11 cellular contexts compared by ENCODE assay signal in the genomic region with DNA sequence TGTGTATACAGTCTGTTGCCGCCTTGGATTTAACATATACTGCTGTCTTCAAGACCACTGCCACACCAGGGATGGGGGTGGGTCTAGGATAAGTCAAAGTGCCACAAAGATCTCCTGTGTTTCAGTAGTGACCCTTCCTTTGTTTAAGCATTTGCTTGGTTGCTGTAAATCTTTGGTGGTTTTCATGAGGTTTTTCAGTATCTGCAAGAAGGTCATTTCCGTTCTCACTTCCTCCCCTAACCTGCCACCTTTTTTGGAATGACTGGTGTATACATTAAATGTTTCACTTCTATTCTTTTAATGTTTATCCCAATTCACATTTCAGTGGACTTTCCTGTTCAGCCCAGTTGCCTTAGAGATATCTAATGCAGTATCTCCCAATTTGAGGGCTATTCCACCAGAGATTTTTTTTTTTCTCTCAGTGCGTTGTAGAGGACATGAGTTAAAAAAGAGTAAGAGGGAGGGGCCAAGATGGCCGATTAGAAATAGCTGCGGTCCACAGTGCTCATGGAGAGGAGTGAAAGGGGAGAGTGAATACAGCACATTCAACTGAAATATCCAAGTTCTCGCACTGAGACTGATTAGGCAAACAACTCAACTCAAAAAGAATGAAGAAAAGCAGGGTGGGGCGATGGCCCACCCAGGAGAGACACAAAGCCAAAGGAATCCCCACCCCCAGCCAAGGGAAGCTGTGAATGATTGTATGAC. TPM values are rescaled to one million over a fixed set of nuclear protein-coding genes. Genes with fewer than 3 reads are reported as not detected.
DNase-seq lines count a peak whose midpoint lies in the region; ATAC-seq lines count a peak whose summit lies in the region.
"Had no signal": no experiment of that assay in that cellular context is flagged by ENCODE, and none has a peak within 500 bp of the region (broad histone marks: within the 10 kb centered on the region; RNA-seq: fewer than 3 reads in every experiment).

No MANE protein-coding gene starts in this region.

- peak; percentile 80 for ATAC-seq in activated CD8-positive, alpha-beta memory T cell treated with anti-CD3 and anti-CD28 coated beads, Interleukin-2, amount 10 ng/mL, durations not matched to agents 7 days and 5 days
- peak; percentile 91 for ATAC-seq in GM21737 (IDR thresholded peaks at IDR 0.05; ENCODE audit: unreplicated experiment)
- ATAC-seq in HG03442 (IDR thresholded peaks at IDR 0.05; ENCODE audit: unreplicated experiment) = peak; percentile 70
- ATAC-seq in stimulated activated effector memory CD8-positive, alpha-beta T cell treated with anti-CD3 and anti-CD28 coated beads, Interleukin-12 subunit alpha, Interleukin-12 subunit beta, amount 100 ng/mL, for 72 hours = peak; percentile 78
- ATAC-seq: left colon, psoas muscle had no signal

- peaks cover 4% of the 10 kb centered on the region for H3K9me3 Mint-ChIP-seq in activated CD8-positive, alpha-beta memory T cell treated with anti-CD3 and anti-CD28 coated beads, Interleukin-2, amount 10 ng/mL, durations not matched to agents 7 days and 5 days (ENCODE audit: low read depth)
- H3K9me3 Mint-ChIP-seq in stimulated activated effector memory CD8-positive, alpha-beta T cell treated with anti-CD3 and anti-CD28 coated beads, Interleukin-12 subunit alpha, Interleukin-12 subunit beta, amount 100 ng/mL, for 72 hours = no peaks in the 10 kb centered on the region

- H3K27ac Mint-ChIP-seq in activated CD8-positive, alpha-beta memory T cell treated with anti-CD3 and anti-CD28 coated beads, Interleukin-2, amount 10 ng/mL, durations not matched to agents 7 days and 5 days = peak overlapping the region; percentile 72
- H3K27ac Mint-ChIP-seq in stimulated activated effector memory CD8-positive, alpha-beta T cell treated with anti-CD3 and anti-CD28 coated beads, Interleukin-12 subunit alpha, Interleukin-12 subunit beta, amount 100 ng/mL, for 72 hours = peak overlapping the region; percentile 78

- CTCF ChIA-PET in activated CD8-positive, alpha-beta memory T cell treated with anti-CD3 and anti-CD28 coated beads, Interleukin-2, amount 10 ng/mL, durations not matched to agents 7 days and 5 days (lab: Charles Lee) = no interaction called here

- no peaks in the 10 kb centered on the region for H3K27me3 Mint-ChIP-seq in activated CD8-positive, alpha-beta memory T cell treated with anti-CD3 and anti-CD28 coated beads, Interleukin-2, amount 10 ng/mL, durations not matched to agents 7 days and 5 days

- peaks cover 56% of the 10 kb centered on the region for H3K36me3 Mint-ChIP-seq in activated CD8-positive, alpha-beta memory T cell treated with anti-CD3 and anti-CD28 coated beads, Interleukin-2, amount 10 ng/mL, durations not matched to agents 7 days and 5 days
- peaks cover 89% of the 10 kb centered on the region for H3K36me3 Mint-ChIP-seq in stimulated activated effector memory CD8-positive, alpha-beta T cell treated with anti-CD3 and anti-CD28 coated beads, Interleukin-12 subunit alpha, Interleukin-12 subunit beta, amount 100 ng/mL, for 72 hours

- H3K4me1 Mint-ChIP-seq in activated CD8-positive, alpha-beta memory T cell treated with anti-CD3 and anti-CD28 coated beads, Interleukin-2, amount 10 ng/mL, durations not matched to agents 7 days and 5 days = peaks cover 41% of the 10 kb centered on the region
- peaks cover 62% of the 10 kb centered on the region for H3K4me1 Mint-ChIP-seq in stimulated activated effector memory CD8-positive, alpha-beta T cell treated with anti-CD3 and anti-CD28 coated beads, Interleukin-12 subunit alpha, Interleukin-12 subunit beta, amount 100 ng/mL, for 72 hours

- H3K4me3 Mint-ChIP-seq in activated CD8-positive, alpha-beta memory T cell treated with anti-CD3 and anti-CD28 coated beads, Interleukin-2, amount 10 ng/mL, durations not matched to agents 7 days and 5 days = no peak overlapping the region
- H3K4me3 Mint-ChIP-seq in stimulated activated effector memory CD8-positive, alpha-beta T cell treated with anti-CD3 and anti-CD28 coated beads, Interleukin-12 subunit alpha, Interleukin-12 subunit beta, amount 100 ng/mL, for 72 hours = no peak overlapping the region

- peak; percentile 46 for DNase-seq in activated CD8-positive, alpha-beta memory T cell treated with anti-CD3 and anti-CD28 coated beads, Interleukin-2, amount 10 ng/mL, durations not matched to agents 7 days and 5 days
- DNase-seq in activated CD8-positive, alpha-beta memory T cell treated with anti-CD3 and anti-CD28 coated beads for 24 hours = no peak
- DNase-seq in stimulated activated effector memory CD8-positive, alpha-beta T cell treated with anti-CD3 and anti-CD28 coated beads, Interleukin-12 subunit alpha, Interleukin-12 subunit beta, amount 100 ng/mL, for 72 hours (ENCODE audit: low spot score in 2 of 2) = no peak
- no peak for DNase-seq in effector CD8-positive, alpha-beta T cell (lab: John Stamatoyannopoulos, UW)
- DNase-seq in NCI-H146 treated with DMSO at 0.1 percent for 48 hours (lab: John Stamatoyannopoulos, UW; ENCODE audit: unreplicated experiment) (no peak), activated gamma-delta T cell (lab: John Stamatoyannopoulos, UW) (no peak)
- DNase-seq: KBM-7, left colon, psoas muscle had no signal

RNA-seq across cellular contexts. Expression of gene USP47, which starts 43.2 kb away (rescaled TPM):
- total RNA-seq in activated CD8-positive, alpha-beta memory T cell treated with anti-CD3 and anti-CD28 coated beads, Interleukin-2, amount 10 ng/mL, durations not matched to agents 7 days and 5 days = 10 to 100 TPM; 40.1 to 44.8 TPM
